In genomic region chr9:113480612-113481011, GRCh38 we compare ENCODE assay signal across 19 cellular contexts. TPM values are rescaled to one million over a fixed set of nuclear protein-coding genes. Genes with fewer than 3 reads are reported as not detected.
A peak's percentile ranks its signal among the peaks of the same experiment; 100 is the strongest.
DNase-seq lines count a peak whose midpoint lies in the region; ATAC-seq, FAIRE-seq and TF ChIP-seq lines count a peak whose summit lies in the region.
"Had no signal": no experiment of that assay in that cellular context is flagged by ENCODE, and none has a peak within 500 bp of the region (broad histone marks: within the 10 kb centered on the region; RNA-seq: fewer than 3 reads in every experiment).

No MANE protein-coding gene starts in this region.

- FAIRE-seq in astrocyte (lab: Jason Lieb, UNC): no peak

- TF ChIP-seq CTCF in astrocyte (IDR thresholded peaks at IDR 0.05; ENCODE audit: insufficient read depth, low read depth, low read length) (no peak), osteoblast (IDR thresholded peaks at IDR 0.05; ENCODE audit: extremely low read depth, low read depth, low read length) (no peak), upper lobe of right lung (IDR thresholded peaks at IDR 0.05) (no peak)

- H3K4me2 ChIP-seq in astrocyte (ENCODE audit: low read length) (no peak overlapping the region), osteoblast (ENCODE audit: insufficient read depth, low read length) (no peak overlapping the region)
- H3K4me2 ChIP-seq: GM23338 had no signal

- no peak for ATAC-seq in activated naive CD8-positive, alpha-beta T cell treated with anti-CD3 and anti-CD28 coated beads, Interleukin-2, amount 10 ng/mL, durations not matched to agents 7 days and 5 days (ENCODE audit: low read depth)
- ATAC-seq in upper lobe of right lung (no peak), GM18517 (IDR thresholded peaks at IDR 0.05; ENCODE audit: unreplicated experiment) (no peak)
- ATAC-seq: GM23338 had no signal

- POLR2A ChIA-PET in activated naive CD8-positive, alpha-beta T cell treated with anti-CD3 and anti-CD28 coated beads, Interleukin-2, amount 10 ng/mL, durations not matched to agents 7 days and 5 days (lab: Charles Lee): interaction anchor here (0.7 to 2.1 kb wide), 2 partner anchors 12 to 98 kb away, joined by 5 to 6 read pairs; no protein-coding TSS in a partner anchor

- H3K9ac ChIP-seq in astrocyte (ENCODE audit: low read length): no peak overlapping the region

- H3K36me3 Mint-ChIP-seq in activated naive CD8-positive, alpha-beta T cell treated with anti-CD3 and anti-CD28 coated beads, Interleukin-2, amount 10 ng/mL, durations not matched to agents 7 days and 5 days: no peaks in the 10 kb centered on the region
- H3K36me3 Mint-ChIP-seq in activated naive CD8-positive, alpha-beta T cell treated with anti-CD3 and anti-CD28 coated beads for 36 hours: no peaks in the 10 kb centered on the region
- H3K36me3 Mint-ChIP-seq in astrocyte (ENCODE audit: low read depth, unreplicated experiment): no peaks in the 10 kb centered on the region
- H3K36me3 Mint-ChIP-seq: CD14-positive monocyte had no signal

- no peaks in the 10 kb centered on the region for H3K79me2 ChIP-seq in astrocyte (ENCODE audit: insufficient read depth, low read length)
- no peaks in the 10 kb centered on the region for H3K79me2 ChIP-seq in osteoblast (ENCODE audit: insufficient read depth, low read length)

- H3K36me3 ChIP-seq in astrocyte (ENCODE audit: insufficient read depth, low read length) (no peaks in the 10 kb centered on the region), osteoblast (ENCODE audit: insufficient read depth, low read length) (no peaks in the 10 kb centered on the region), upper lobe of right lung (no peaks in the 10 kb centered on the region)
- H3K36me3 ChIP-seq: HAP-1 had no signal

- H3K4me1 Mint-ChIP-seq in activated naive CD8-positive, alpha-beta T cell treated with anti-CD3 and anti-CD28 coated beads, Interleukin-2, amount 10 ng/mL, durations not matched to agents 7 days and 5 days: peaks cover 22% of the 10 kb centered on the region
- peaks cover 18% of the 10 kb centered on the region for H3K4me1 Mint-ChIP-seq in activated naive CD8-positive, alpha-beta T cell treated with anti-CD3 and anti-CD28 coated beads for 36 hours
- H3K4me1 Mint-ChIP-seq in astrocyte (ENCODE audit: low read depth, unreplicated experiment): peaks cover 8% of the 10 kb centered on the region

- H3K4me1 ChIP-seq in astrocyte (ENCODE audit: insufficient read depth, low read length): peaks cover 13% of the 10 kb centered on the region
- peaks cover 10% of the 10 kb centered on the region for H3K4me1 ChIP-seq in osteoblast (ENCODE audit: insufficient read depth, low read length)
- peaks cover 9% of the 10 kb centered on the region for H3K4me1 ChIP-seq in upper lobe of right lung
- H3K4me1 ChIP-seq: HAP-1 had no signal

- no peak overlapping the region for H3K4me3 Mint-ChIP-seq in activated naive CD8-positive, alpha-beta T cell treated with anti-CD3 and anti-CD28 coated beads, Interleukin-2, amount 10 ng/mL, durations not matched to agents 7 days and 5 days
- no peak overlapping the region for H3K4me3 Mint-ChIP-seq in activated naive CD8-positive, alpha-beta T cell treated with anti-CD3 and anti-CD28 coated beads for 36 hours
- no peak overlapping the region for H3K4me3 Mint-ChIP-seq in astrocyte (ENCODE audit: unreplicated experiment)
- H3K4me3 Mint-ChIP-seq: CD14-positive monocyte, GM23338 had no signal

- intact Hi-C loops in upper lobe of right lung (cut with DNase I): no loop called here

- no peaks in the 10 kb centered on the region for H3K9me3 Mint-ChIP-seq in activated naive CD8-positive, alpha-beta T cell treated with anti-CD3 and anti-CD28 coated beads, Interleukin-2, amount 10 ng/mL, durations not matched to agents 7 days and 5 days
- H3K9me3 Mint-ChIP-seq in activated naive CD8-positive, alpha-beta T cell treated with anti-CD3 and anti-CD28 coated beads for 36 hours: no peaks in the 10 kb centered on the region
- H3K9me3 Mint-ChIP-seq in astrocyte (ENCODE audit: unreplicated experiment): peaks cover 4% of the 10 kb centered on the region
- H3K9me3 Mint-ChIP-seq: GM23338 had no signal

- H3K27me3 ChIP-seq in astrocyte (ENCODE audit: insufficient read depth, low read length) (peaks cover 3% of the 10 kb centered on the region), osteoblast (ENCODE audit: insufficient read depth, low read length) (peaks cover 3% of the 10 kb centered on the region), upper lobe of right lung (no peaks in the 10 kb centered on the region)

- H2AFZ ChIP-seq in astrocyte (ENCODE audit: low read depth, low read length) (no peak overlapping the region), osteoblast (ENCODE audit: low read length) (no peak overlapping the region)
- H2AFZ ChIP-seq: GM23338 had no signal

- H3K4me3 ChIP-seq in astrocyte (ENCODE audit: insufficient read depth, low read depth, low read length): no peak overlapping the region
- H3K4me3 ChIP-seq in osteoblast (ENCODE audit: insufficient read depth, low read length): no peak overlapping the region
- no peak overlapping the region for H3K4me3 ChIP-seq in upper lobe of right lung
- H3K4me3 ChIP-seq: GM23338, HAP-1 had no signal

- H3K27ac Mint-ChIP-seq in activated naive CD8-positive, alpha-beta T cell treated with anti-CD3 and anti-CD28 coated beads, Interleukin-2, amount 10 ng/mL, durations not matched to agents 7 days and 5 days: peak overlapping the region; percentile 32
- H3K27ac Mint-ChIP-seq in activated naive CD8-positive, alpha-beta T cell treated with anti-CD3 and anti-CD28 coated beads for 36 hours: no peak overlapping the region
- H3K27ac Mint-ChIP-seq in astrocyte (ENCODE audit: unreplicated experiment): peak overlapping the region; percentile 26
- H3K27ac Mint-ChIP-seq: GM23338 had no signal

- peaks cover 7% of the 10 kb centered on the region for H3K27me3 Mint-ChIP-seq in activated naive CD8-positive, alpha-beta T cell treated with anti-CD3 and anti-CD28 coated beads, Interleukin-2, amount 10 ng/mL, durations not matched to agents 7 days and 5 days
- H3K27me3 Mint-ChIP-seq in activated naive CD8-positive, alpha-beta T cell treated with anti-CD3 and anti-CD28 coated beads for 36 hours: peaks cover 3% of the 10 kb centered on the region
- peaks cover 26% of the 10 kb centered on the region for H3K27me3 Mint-ChIP-seq in astrocyte (ENCODE audit: low read depth, unreplicated experiment)

- DNase-seq in activated naive CD8-positive, alpha-beta T cell treated with anti-CD3 and anti-CD28 coated beads, Interleukin-2, amount 10 ng/mL, durations not matched to agents 7 days and 5 days: no peak
- no peak for DNase-seq in activated naive CD8-positive, alpha-beta T cell treated with anti-CD3 and anti-CD28 coated beads for 36 hours
- DNase-seq in astrocyte (ENCODE audit: low read depth): no peak
- peak; percentile 41 for DNase-seq in osteoblast (ENCODE audit: insufficient read length, low spot score, missing footprints)
- DNase-seq in upper lobe of right lung: peak; percentile 18
- no peak for DNase-seq in GM03348 (ENCODE audit: low spot score)
- no peak for DNase-seq in NCI-H82 (lab: John Stamatoyannopoulos, UW)
- DNase-seq: AML-193; DMS79; KG1; NCI-H1436 treated with DMSO at 0.1 percent for 48 hours; NCI-H1930; NCI-H2227 treated with DMSO at 0.1 percent for 48 hours; NCI-H510A treated with DMSO at 0.1 percent for 48 hours; NK-92 treated with Interleukin-12 subunit alpha and Interleukin-12 subunit beta, amount 100 ng/mL, for 24 hours had no signal

- H3K27ac ChIP-seq in astrocyte (ENCODE audit: low read depth, low read length) (no peak overlapping the region), osteoblast (ENCODE audit: low read depth, low read length) (no peak overlapping the region), upper lobe of right lung (no peak overlapping the region)

- H3K9me3 ChIP-seq in astrocyte (ENCODE audit: insufficient read depth, low read depth, low read length) (no peaks in the 10 kb centered on the region), osteoblast (ENCODE audit: low read depth, low read length) (no peaks in the 10 kb centered on the region), upper lobe of right lung (no peaks in the 10 kb centered on the region)
- H3K9me3 ChIP-seq: HAP-1 had no signal

- H4K20me1 ChIP-seq in astrocyte (ENCODE audit: insufficient read depth, low read length) (no peaks in the 10 kb centered on the region), osteoblast (ENCODE audit: insufficient read depth, low read length) (no peaks in the 10 kb centered on the region)

RNA-seq across cellular contexts. Expression of gene RGS3, which starts 17.1 kb away (rescaled TPM):
- total RNA-seq in activated naive CD8-positive, alpha-beta T cell treated with anti-CD3 and anti-CD28 coated beads, Interleukin-2, amount 10 ng/mL, durations not matched to agents 7 days and 5 days: 10 to 100 TPM; 63.2 to 65.5 TPM
- 10 to 100 TPM; 61.7 to 65.0 TPM for total RNA-seq in activated naive CD8-positive, alpha-beta T cell treated with anti-CD3 and anti-CD28 coated beads for 36 hours
- total RNA-seq in astrocyte (92.5 and 106 TPM in 2 replicates), osteoblast (77.4 and 99.3 TPM in 2 replicates), upper lobe of right lung (71.1 TPM)

Comparison
In these comparisons a context has a peak if more than half of its experiments do, and no peak if none do; other contexts are left out.
1. DNase-seq: peak in osteoblast (single experiment) and upper lobe of right lung (single experiment); none in activated naive CD8-positive, alpha-beta T cell treated with anti-CD3 and anti-CD28 coated beads, Interleukin-2, amount 10 ng/mL, durations not matched to agents 7 days and 5 days (single experiment), activated naive CD8-positive, alpha-beta T cell treated with anti-CD3 and anti-CD28 coated beads for 36 hours (single experiment), astrocyte (single experiment), GM03348 (single experiment) and NCI-H82 (single experiment).